27 cellular contexts compared by ENCODE assay signal in genomic region chr4:119537586-119537985, GRCh38.
DNase-seq lines count a peak whose midpoint lies in the region; ATAC-seq and TF ChIP-seq lines count a peak whose summit lies in the region.
"Had no signal": no experiment of that assay in that cellular context is flagged by ENCODE, and none has a peak within 500 bp of the region (broad histone marks: within the 10 kb centered on the region; RNA-seq: fewer than 3 reads in every experiment).

No MANE protein-coding gene starts in this region.

- CTCF ChIA-PET in activated B cell treated with CpG ODN at 0.5 μM for 24 hours (lab: Charles Lee), result no interaction called here

- no peak for TF ChIP-seq EP300 in sigmoid colon (IDR thresholded peaks at IDR 0.05)

- intact Hi-C loops in activated B cell treated with CpG ODN at 0.5 μM for 24 hours (cut with micrococcal nuclease) (no loop called here), sigmoid colon (cut with DNase I) (no loop called here), left cardiac atrium (cut with DNase I) (no loop called here)

- no peak overlapping the region for H3K4me3 ChIP-seq in sigmoid colon
- H3K4me3 ChIP-seq: heart right ventricle, MG63, pancreas, uterus had no signal

- peak overlapping the region in 3 of 4 donors; percentile 3 to 52 (median 46) for H3K27ac ChIP-seq in sigmoid colon
- H3K27ac ChIP-seq: pancreas, uterus had no signal

- H3K4me1 Mint-ChIP-seq in activated B cell treated with CpG ODN at 0.5 μM for 24 hours, result peaks cover 17% of the 10 kb centered on the region
- H3K4me1 Mint-ChIP-seq: activated CD4-positive, alpha-beta T cell treated with anti-CD3 and anti-CD28 coated beads, Interleukin-2, amount 10 ng/mL, durations not matched to agents 7 days and 5 days; activated CD8-positive, alpha-beta memory T cell treated with anti-CD3 and anti-CD28 coated beads, Interleukin-2, amount 10 ng/mL, durations not matched to agents 7 days and 5 days; CD4-positive, CD25-positive, alpha-beta regulatory T cell had no signal

- ATAC-seq in GM18511 (IDR thresholded peaks at IDR 0.05; ENCODE audit: unreplicated experiment), result peak; percentile 54
- peak; percentile 31 for ATAC-seq in HG02678 (IDR thresholded peaks at IDR 0.05; ENCODE audit: unreplicated experiment)
- no peak for ATAC-seq in activated B cell treated with CpG ODN at 0.5 μM for 24 hours (ENCODE audit: low read depth)
- ATAC-seq in left cardiac atrium, result no peak
- ATAC-seq: activated CD8-positive, alpha-beta memory T cell treated with anti-CD3 and anti-CD28 coated beads, Interleukin-2, amount 10 ng/mL, durations not matched to agents 7 days and 5 days; heart right ventricle; naive thymus-derived CD4-positive, alpha-beta T cell; Panc1; pancreas; right cardiac atrium had no signal

- no peak overlapping the region for H3K27ac Mint-ChIP-seq in activated B cell treated with CpG ODN at 0.5 μM for 24 hours
- H3K27ac Mint-ChIP-seq: activated CD4-positive, alpha-beta T cell treated with anti-CD3 and anti-CD28 coated beads, Interleukin-2, amount 10 ng/mL, durations not matched to agents 7 days and 5 days; activated CD8-positive, alpha-beta memory T cell treated with anti-CD3 and anti-CD28 coated beads, Interleukin-2, amount 10 ng/mL, durations not matched to agents 7 days and 5 days; activated naive CD8-positive, alpha-beta T cell; activated T-helper 1 cell treated with anti-CD3 and anti-CD28 coated beads, Interleukin-12 subunit alpha, Interleukin-12 subunit beta, Interleukin-2, Interleukin-4 antibody, amounts not matched to agents 30 ng/mL and 10 ng/mL and 1 ng/mL, durations not matched to agents 14 hours and 24 hours and 36 hours; CD4-positive, CD25-positive, alpha-beta regulatory T cell; naive thymus-derived CD4-positive, alpha-beta T cell; T-helper 1 cell treated with Interleukin-12 subunit alpha and Interleukin-12 subunit beta and Interleukin-4 antibody, amounts not matched to agents 30 μg/mL and 1 μg/mL, for 36 hours had no signal

- peak overlapping the region; percentile 16 for H3K4me3 Mint-ChIP-seq in activated B cell treated with CpG ODN at 0.5 μM for 24 hours
- H3K4me3 Mint-ChIP-seq: activated CD4-positive, alpha-beta T cell treated with anti-CD3 and anti-CD28 coated beads, Interleukin-2, amount 10 ng/mL, durations not matched to agents 7 days and 5 days; activated CD8-positive, alpha-beta memory T cell treated with anti-CD3 and anti-CD28 coated beads, Interleukin-2, amount 10 ng/mL, durations not matched to agents 7 days and 5 days; activated naive CD8-positive, alpha-beta T cell; activated T-helper 1 cell treated with anti-CD3 and anti-CD28 coated beads, Interleukin-12 subunit alpha, Interleukin-12 subunit beta, Interleukin-2, Interleukin-4 antibody, amounts not matched to agents 30 ng/mL and 10 ng/mL and 1 ng/mL, durations not matched to agents 14 hours and 24 hours and 36 hours; CD4-positive, CD25-positive, alpha-beta regulatory T cell; naive thymus-derived CD4-positive, alpha-beta T cell; T-helper 1 cell treated with Interleukin-12 subunit alpha and Interleukin-12 subunit beta and Interleukin-4 antibody, amounts not matched to agents 30 μg/mL and 1 μg/mL, for 36 hours had no signal

- H3K9me3 Mint-ChIP-seq in activated B cell treated with CpG ODN at 0.5 μM for 24 hours, result no peaks in the 10 kb centered on the region

- no peak for TF ChIP-seq POLR2A in sigmoid colon (IDR thresholded peaks at IDR 0.05)

- peaks cover 0 to 20% (median 15%) of the 10 kb centered on the region in 4 donors for H3K4me1 ChIP-seq in sigmoid colon
- H3K4me1 ChIP-seq: pancreas, uterus had no signal

- H3K27me3 Mint-ChIP-seq in activated B cell treated with CpG ODN at 0.5 μM for 24 hours, result no peaks in the 10 kb centered on the region
- H3K27me3 Mint-ChIP-seq: activated CD4-positive, alpha-beta T cell treated with anti-CD3 and anti-CD28 coated beads, Interleukin-2, amount 10 ng/mL, durations not matched to agents 7 days and 5 days; activated CD8-positive, alpha-beta memory T cell treated with anti-CD3 and anti-CD28 coated beads, Interleukin-2, amount 10 ng/mL, durations not matched to agents 7 days and 5 days; activated naive CD8-positive, alpha-beta T cell; CD4-positive, CD25-positive, alpha-beta regulatory T cell; naive thymus-derived CD4-positive, alpha-beta T cell had no signal

- WGBS in sigmoid colon, 2 donors, result 91 to 94% methylated on average over 1 of the region's 1 CpG

- H3K9me3 ChIP-seq in sigmoid colon, result peaks cover 0 to 5% (median 0%) of the 10 kb centered on the region in 4 donors
- H3K9me3 ChIP-seq: heart right ventricle, MG63, pancreas, uterus had no signal

- no peak for TF ChIP-seq CTCF in activated B cell treated with CpG ODN at 0.5 μM for 24 hours (IDR thresholded peaks at IDR 0.05)
- no peak for TF ChIP-seq CTCF in sigmoid colon (IDR thresholded peaks at IDR 0.05)

- H3K36me3 ChIP-seq in sigmoid colon, result peaks cover 4 to 78% (median 14%) of the 10 kb centered on the region in 4 donors
- H3K36me3 ChIP-seq: uterus had no signal

- DNase-seq in activated B cell treated with CpG ODN at 0.5 μM for 24 hours (no peak), sigmoid colon (no peak), NCI-H1930 (lab: John Stamatoyannopoulos, UW) (no peak), activated T-cell treated with anti-CD3 and anti-CD28 coated beads for 4 hours (no peak), left cardiac atrium (no peak), DMS79 treated with DMSO at 0.1 percent for 48 hours (lab: John Stamatoyannopoulos, UW) (no peak)
- DNase-seq: activated CD4-positive, alpha-beta T cell treated with anti-CD3 and anti-CD28 coated beads, Interleukin-2, amount 10 ng/mL, durations not matched to agents 7 days and 5 days; activated CD8-positive, alpha-beta memory T cell treated with anti-CD3 and anti-CD28 coated beads, Interleukin-2, amount 10 ng/mL, durations not matched to agents 7 days and 5 days; CD4-positive, CD25-positive, alpha-beta regulatory T cell; GF-D8; heart right ventricle; mesendoderm; MG63; naive thymus-derived CD4-positive, alpha-beta T cell; NCI-H1436 treated with DMSO at 0.1 percent for 48 hours; NCI-H510A; pancreas; right cardiac atrium; SIG-M5; substantia nigra; uterus had no signal

- H3K27me3 ChIP-seq in sigmoid colon, result no peaks in the 10 kb centered on the region
- H3K27me3 ChIP-seq: heart right ventricle, MG63, pancreas, uterus had no signal

- POLR2A ChIA-PET in activated B cell treated with CpG ODN at 0.5 μM for 24 hours (lab: Charles Lee), result no interaction called here

- peaks cover 8% of the 10 kb centered on the region for H3K36me3 Mint-ChIP-seq in activated B cell treated with CpG ODN at 0.5 μM for 24 hours (ENCODE audit: low read depth)

Comparison
In these comparisons a context has a peak if more than half of its experiments do, and no peak if none do; other contexts are left out.
1. ATAC-seq: peak in GM18511 (single experiment) and HG02678 (single experiment); none in activated B cell treated with CpG ODN at 0.5 μM for 24 hours (single experiment) and left cardiac atrium (0 of 2).